Comparison of ENCODE assay signal across 8 cellular contexts in genomic region chr7:12570529-12571461, GRCh38. TPM values are rescaled to one million over a fixed set of nuclear protein-coding genes. Genes with fewer than 3 reads are reported as not detected.
DNase-seq lines count a peak whose midpoint lies in the region; ATAC-seq and TF ChIP-seq lines count a peak whose summit lies in the region.

SCIN (plus strand) TSS chr7:12570720; CDS start chr7:12570787, 67 bp downstream.

- H3K27me3 ChIP-seq in iPS-20b (ENCODE audit: insufficient read depth, low read length): peaks cover 57% of the 10 kb centered on the region
- H3K27me3 ChIP-seq in sigmoid colon: peaks cover 0 to 44% (median 14%) of the 10 kb centered on the region in 3 donors

- H3K36me3 ChIP-seq in iPS-20b (ENCODE audit: insufficient read depth, low read depth, low read length): no peaks in the 10 kb centered on the region
- H3K36me3 ChIP-seq in sigmoid colon: no peaks in the 10 kb centered on the region

- peaks cover 14% of the 10 kb centered on the region for H3K4me1 Mint-ChIP-seq in brain

- H3K9me3 ChIP-seq in iPS-20b (ENCODE audit: insufficient read depth, low read depth, low read length): no peaks in the 10 kb centered on the region
- H3K9me3 ChIP-seq in sigmoid colon: no peaks in the 10 kb centered on the region

- TF ChIP-seq EP300 in sigmoid colon (IDR thresholded peaks at IDR 0.05): no peak

- TF ChIP-seq POLR2A in sigmoid colon (IDR thresholded peaks at IDR 0.05): no peak

- H3K36me3 Mint-ChIP-seq in brain: no peaks in the 10 kb centered on the region

- H3K27me3 Mint-ChIP-seq in brain: peaks cover 69% of the 10 kb centered on the region

- TF ChIP-seq CTCF in brain (conservative IDR thresholded peaks at IDR 0.05): no peak
- TF ChIP-seq CTCF in sigmoid colon (IDR thresholded peaks at IDR 0.05): no peak

- peak within 1 kb of the TSS; percentile 83 to 89 (median 87) for H3K4me3 Mint-ChIP-seq in brain

- H3K4me1 ChIP-seq in iPS-20b (ENCODE audit: insufficient read depth, low read length): 0 out of 2 replicates have a peak, but pooled peaks cover 3% of the 10 kb centered on the region
- peaks cover 0 to 14% (median 14%) of the 10 kb centered on the region in 4 donors for H3K4me1 ChIP-seq in sigmoid colon

- no peak for ATAC-seq in HG03469 (IDR thresholded peaks at IDR 0.05; ENCODE audit: unreplicated experiment)

- H3K27ac ChIP-seq in iPS-20b (ENCODE audit: low read length): no peak within 1 kb of the TSS
- no peak within 1 kb of the TSS for H3K27ac ChIP-seq in sigmoid colon

- H3K9ac ChIP-seq in iPS-20b (ENCODE audit: low read depth, low read length): no peak within 1 kb of the TSS

- CTCF ChIA-PET in HEK293T (lab: Yijun Ruan, JAX): interaction anchor here (0.6 kb wide), 2 partner anchors 46 to 67 kb away, joined by 3 to 4 read pairs; a partner anchor contains a TSS

- intact Hi-C loops in sigmoid colon (cut with DNase I): no loop called here

- peak; percentile 77 for DNase-seq in DMS 273 (lab: John Stamatoyannopoulos, UW; ENCODE audit: unreplicated experiment)
- peak; percentile 9 for DNase-seq in HEK293T (ENCODE audit: extremely low spot score)
- peak; percentile 55 for DNase-seq in NCI-H774 (lab: John Stamatoyannopoulos, UW)
- DNase-seq in sigmoid colon: peak; percentile 66
- no peak for DNase-seq in A172 (ENCODE audit: low spot score)

- peak within 1 kb of the TSS; percentile 73 for H3K4me3 ChIP-seq in iPS-20b (ENCODE audit: low read length)
- H3K4me3 ChIP-seq in sigmoid colon: peak within 1 kb of the TSS in 3 of 4 donors; percentile 29 to 47 (median 41)

- WGBS in sigmoid colon, 2 donors: 2 to 4% methylated on average over 74 of the region's 74 CpGs

- POLR2A ChIA-PET in HEK293T (lab: Yijun Ruan, JAX): no interaction called here

- no peaks in the 10 kb centered on the region for H3K9me3 Mint-ChIP-seq in brain

- peak within 1 kb of the TSS in 3 of 5 experiments; percentile 31 to 67 (median 53) for H3K27ac Mint-ChIP-seq in brain

TF ChIP-seq in HEK293T, 16 proteins besides CTCF, POLR2A, EP300 and RAD21:
- TF ChIP-seq FOXK2 (IDR thresholded peaks at IDR 0.05): no peak
- no peak for TF ChIP-seq SUZ12 (IDR thresholded peaks at IDR 0.05)
- no peak for TF ChIP-seq SP1 (IDR thresholded peaks at IDR 0.05)
- peak; percentile 75 for TF ChIP-seq L3MBTL2 (conservative IDR thresholded peaks at IDR 0.05)
TF ChIP-seq in HEK293T: peak in this region for 1.

RNA-seq across cellular contexts. Expression of gene SCIN, which starts in this region (rescaled TPM):
- polyA plus RNA-seq in brain (ENCODE audit: insufficient read depth, low read depth, low replicate concordance) (2.5 TPM), sigmoid colon (10 to 100 TPM; 14.8 to 59.4 (median 54.1) TPM)
- total RNA-seq in sigmoid colon: 1 to 10 TPM in 1 of 4 donors, under 1 TPM in 3; 0.28 to 1.8 (median 0.72) TPM
- not detected in 2 replicates for total RNA-seq in A172 (2014; rRNA removed; shearing (Covaris generic))
